Comparison of ENCODE assay signal across 8 cellular contexts in genomic region chr2:43484323-43484930, GRCh38.
DNase-seq lines count a peak whose midpoint lies in the region; ATAC-seq and TF ChIP-seq lines count a peak whose summit lies in the region.

No MANE protein-coding gene starts in this region.

- no peaks in the 10 kb centered on the region for H4K20me1 ChIP-seq in fibroblast of lung (ENCODE audit: control insufficient read depth, extremely low read depth, insufficient read depth, low read length)
- H4K20me1 ChIP-seq in neural cell (ENCODE audit: insufficient read depth), result no peaks in the 10 kb centered on the region

- H3K27me3 ChIP-seq in fibroblast of lung (ENCODE audit: control insufficient read depth, insufficient read depth, low read length) (no peaks in the 10 kb centered on the region), neural cell (ENCODE audit: insufficient read depth, low read depth, low read length) (no peaks in the 10 kb centered on the region)

- H3F3A ChIP-seq in neural cell (ENCODE audit: insufficient read depth, low read length, poor library complexity, severe bottlenecking), result no peaks in the 10 kb centered on the region

- H2AFZ ChIP-seq in fibroblast of lung (ENCODE audit: low read length), result no peak overlapping the region
- H2AFZ ChIP-seq in neural cell (ENCODE audit: low read depth, low read length), result no peak overlapping the region

- H3K4me2 ChIP-seq in fibroblast of lung (ENCODE audit: extremely low read depth, insufficient read depth, low read length) (no peak overlapping the region), neural cell (ENCODE audit: low read length) (no peak overlapping the region)

- TF ChIP-seq CTCF in fibroblast of lung (conservative IDR thresholded peaks at IDR 0.05 in 1 of 2, IDR thresholded peaks at IDR 0.05 in 1 of 2; ENCODE audit: low read depth in 1 of 2, low read length in 2 of 2), result peak in 1 of 2 donors; percentile 45
- TF ChIP-seq CTCF in neural cell (IDR thresholded peaks at IDR 0.05; ENCODE audit: poor library complexity, severe bottlenecking), result peak; percentile 83

- no peak overlapping the region for H3K27ac ChIP-seq in fibroblast of lung (ENCODE audit: insufficient read depth, low read length)
- no peak overlapping the region for H3K27ac ChIP-seq in neural cell (ENCODE audit: low read length)

- DNase-seq in GM03348 (ENCODE audit: low spot score), result peak; percentile 34
- peak; percentile 39 for DNase-seq in NCI-H1436 (lab: John Stamatoyannopoulos, UW)
- DNase-seq in SK-MEL-5 (ENCODE audit: low read depth, low spot score), result peak; percentile 85
- DNase-seq in fibroblast of lung (ENCODE audit: low read depth in 2 of 2), result peak; percentile 72 to 95
- no peak for DNase-seq in stimulated activated CD4-positive, alpha-beta T cell treated with anti-CD3 and anti-CD28 coated beads, Interleukin-2, amount 100 ng/mL, for 24 hours
- no peak for DNase-seq in COLO829 (ENCODE audit: low spot score)

- H3K4me3 ChIP-seq in fibroblast of lung (replicated peaks in 1 of 4; ENCODE audit: control extremely low read depth in 1 of 4, insufficient read depth in 1 of 4, low read depth in 3 of 4, low read length in 4 of 4) (no peak overlapping the region), neural cell (ENCODE audit: low read length) (no peak overlapping the region)

- TF ChIP-seq EP300 in neural cell (conservative IDR thresholded peaks at IDR 0.05; ENCODE audit: poor library complexity, severe bottlenecking), result no peak

- H3K9me3 ChIP-seq in fibroblast of lung (ENCODE audit: control insufficient read depth, insufficient read depth, low read depth, low read length), result no peaks in the 10 kb centered on the region
- H3K9me3 ChIP-seq in neural cell (ENCODE audit: low read length), result no peaks in the 10 kb centered on the region

- peak; percentile 85 for TF ChIP-seq RAD21 in neural cell (conservative IDR thresholded peaks at IDR 0.05)

- H3K79me2 ChIP-seq in fibroblast of lung (ENCODE audit: control insufficient read depth, insufficient read depth, low read length) (no peaks in the 10 kb centered on the region), neural cell (replicated peaks; ENCODE audit: insufficient read depth, low read length) (no peaks in the 10 kb centered on the region)

- H3K4me1 ChIP-seq in fibroblast of lung (ENCODE audit: control insufficient read depth, extremely low read depth, insufficient read depth, low read length), result no peaks in the 10 kb centered on the region

- H3K36me3 ChIP-seq in fibroblast of lung (ENCODE audit: control insufficient read depth, insufficient read depth, low read length) (no peaks in the 10 kb centered on the region), neural cell (ENCODE audit: insufficient read depth, low read length) (no peaks in the 10 kb centered on the region)

- no peaks in the 10 kb centered on the region for H3K9me2 ChIP-seq in neural cell (ENCODE audit: insufficient read depth, low read length)

- ATAC-seq in GM18870 (IDR thresholded peaks at IDR 0.05; ENCODE audit: unreplicated experiment), result no peak

- H3K9ac ChIP-seq in fibroblast of lung (ENCODE audit: insufficient read depth, low read length), result no peak overlapping the region
- no peak overlapping the region for H3K9ac ChIP-seq in neural cell (ENCODE audit: low read length)

- in situ Hi-C loops in SK-MEL-5 (cut with HindIII; ENCODE audit: low pct_unique_long_range_greater_than_20kb, low sequenced_read_pairs), result no loop called here

TF ChIP-seq in neural cell, 6 proteins besides CTCF, POLR2A, EP300 and RAD21:
- TF ChIP-seq REST (IDR thresholded peaks at IDR 0.05; ENCODE audit: borderline replicate concordance) (no peak), SMC3 (conservative IDR thresholded peaks at IDR 0.05; ENCODE audit: poor library complexity) (peak; percentile 89), EZH2 (IDR thresholded peaks at IDR 0.05; ENCODE audit: borderline replicate concordance, insufficient read depth, low read length, poor library complexity, severe bottlenecking) (no peak), MXI1 (conservative IDR thresholded peaks at IDR 0.05; ENCODE audit: poor library complexity, severe bottlenecking) (no peak), POLR2AphosphoS5 (IDR thresholded peaks at IDR 0.05) (no peak), TAF1 (IDR thresholded peaks at IDR 0.05; ENCODE audit: low read depth) (no peak)

Comparison
In these comparisons a context has a peak if more than half of its experiments do, and no peak if none do; other contexts are left out.
1. DNase-seq: peak in GM03348 (single experiment), NCI-H1436 (single experiment), SK-MEL-5 (single experiment) and fibroblast of lung (2 of 2); none in stimulated activated CD4-positive, alpha-beta T cell treated with anti-CD3 and anti-CD28 coated beads, Interleukin-2, amount 100 ng/mL, for 24 hours (0 of 2) and COLO829 (single experiment).